ENCODE assay signal across 8 cellular contexts in genomic region chr6:100228437-100229424, GRCh38.
DNase-seq lines count a peak whose midpoint lies in the region; ATAC-seq, FAIRE-seq and TF ChIP-seq lines count a peak whose summit lies in the region.

No MANE protein-coding gene starts in this region.

- DNase-seq in 8988T (peak; percentile 20), GM18507 (ENCODE audit: extremely low spot score, insufficient read length, low read depth) (peak; percentile 55), NCI-H2227 treated with DMSO at 0.1 percent for 48 hours (lab: John Stamatoyannopoulos, UW) (peak; percentile 78), lung (ENCODE audit: low spot score) (peak; percentile 72)
- DNase-seq in activated CD4-positive, alpha-beta T cell treated with anti-CD3 and anti-CD28 coated beads for 48 hours, result peak; percentile 57
- DNase-seq in effector memory CD4-positive, alpha-beta T cell, result peak in 2 of 3 donors; percentile 0 to 6
- peak; percentile 16 for DNase-seq in stimulated activated CD8-positive, alpha-beta memory T cell treated with anti-CD3 and anti-CD28 coated beads, Interleukin-12 subunit alpha, Interleukin-12 subunit beta, amount 100 ng/mL, for 24 hours (ENCODE audit: extremely low read depth)

- H3K36me3 ChIP-seq in effector memory CD4-positive, alpha-beta T cell (ENCODE audit: control insufficient read depth, insufficient read depth, low read length), result no peaks in the 10 kb centered on the region
- no peaks in the 10 kb centered on the region for H3K36me3 ChIP-seq in lung (ENCODE audit: control insufficient read depth in 2 of 2, insufficient read depth in 2 of 2, low read length in 2 of 2)

- WGBS in lung, 2 donors, result 5 to 7% methylated on average over 37 to 38 of the region's 38 CpGs

- no peaks in the 10 kb centered on the region for H3K4me1 ChIP-seq in effector memory CD4-positive, alpha-beta T cell (ENCODE audit: control insufficient read depth, insufficient read depth, low read length, poor library complexity, severe bottlenecking)
- H3K4me1 ChIP-seq in lung (ENCODE audit: control insufficient read depth in 2 of 2, insufficient read depth in 2 of 2, low read length in 2 of 2), result no peaks in the 10 kb centered on the region

- ATAC-seq in HG02970 (IDR thresholded peaks at IDR 0.05; ENCODE audit: low FRiP score, unreplicated experiment), result peak; percentile 99
- ATAC-seq in lung (ENCODE audit: insufficient read depth, low FRiP score), result peak; percentile 93

- no peak for TF ChIP-seq CTCF in lung (IDR thresholded peaks at IDR 0.05; ENCODE audit: control extremely low read depth, extremely low read depth)

- peak overlapping the region; percentile 29 for H3K4me3 ChIP-seq in effector memory CD4-positive, alpha-beta T cell (ENCODE audit: insufficient read depth, low read depth, low read length, poor library complexity, severe bottlenecking)
- H3K4me3 ChIP-seq in lung, result peak overlapping the region; percentile 27

- peaks cover 3% of the 10 kb centered on the region for H3K27me3 ChIP-seq in effector memory CD4-positive, alpha-beta T cell (replicated peaks; ENCODE audit: control insufficient read depth, insufficient read depth, low read length, poor library complexity, severe bottlenecking)
- H3K27me3 ChIP-seq in lung (ENCODE audit: control insufficient read depth, insufficient read depth), result no peaks in the 10 kb centered on the region

- H3K27ac ChIP-seq in effector memory CD4-positive, alpha-beta T cell (ENCODE audit: insufficient read depth, low read length, poor library complexity, severe bottlenecking), result no peak overlapping the region
- H3K27ac ChIP-seq in lung (ENCODE audit: low read depth in 1 of 2, low read length in 1 of 2), result no peak overlapping the region

- H3K9me3 ChIP-seq in effector memory CD4-positive, alpha-beta T cell (ENCODE audit: control insufficient read depth, low read length), result no peaks in the 10 kb centered on the region
- no peaks in the 10 kb centered on the region for H3K9me3 ChIP-seq in lung (ENCODE audit: control insufficient read depth in 2 of 2, insufficient read depth in 1 of 2, low read length in 1 of 2)

- FAIRE-seq in GM18507 (lab: Jason Lieb, UNC), result peak; percentile 92

Comparison
In these comparisons a context has a peak if more than half of its experiments do, and no peak if none do; other contexts are left out.
1. DNase-seq: peak in every context shown above with its lines; median percentile 78 in NCI-H2227 treated with DMSO at 0.1 percent for 48 hours; 72 in lung; 57 in activated CD4-positive, alpha-beta T cell treated with anti-CD3 and anti-CD28 coated beads for 48 hours; 55 in GM18507; 20 in 8988T; 16 in stimulated activated CD8-positive, alpha-beta memory T cell treated with anti-CD3 and anti-CD28 coated beads, Interleukin-12 subunit alpha, Interleukin-12 subunit beta, amount 100 ng/mL, for 24 hours; 3 in effector memory CD4-positive, alpha-beta T cell.